In genomic region chr19:10557603-10558197, GRCh38 we compare ENCODE assay signal across 20 cellular contexts. TPM values are rescaled to one million over a fixed set of nuclear protein-coding genes. Genes with fewer than 3 reads are reported as not detected.
"Had no signal": no experiment of that assay in that cellular context is flagged by ENCODE, and none has a peak within 500 bp of the region (broad histone marks: within the 10 kb centered on the region; RNA-seq: fewer than 3 reads in every experiment).

No MANE protein-coding gene starts in this region.

- H3K4me1 ChIP-seq: breast epithelium, left lung, pancreas, upper lobe of right lung had no signal

- ATAC-seq: left lung, pancreas, upper lobe of right lung had no signal

- FAIRE-seq: endothelial cell of umbilical vein, frontal cortex, pancreas had no signal

- DNase-seq: activated CD4-positive, alpha-beta T cell treated with anti-CD3 and anti-CD28 coated beads for 1 hour; activated CD4-positive, alpha-beta T cell treated with anti-CD3 and anti-CD28 coated beads, Interleukin-2, amount 50 U/mL, for 48 hours; activated CD8-positive, alpha-beta memory T cell treated with anti-CD3 and anti-CD28 coated beads, Interleukin-2, amount 50 U/mL, for 48 hours; anterior cingulate cortex; dorsolateral prefrontal cortex; islet precursor cell; pancreas; stimulated activated CD4-positive, alpha-beta T cell treated with anti-CD3 and anti-CD28 coated beads, Interleukin-15, amount 100 ng/mL, for 24 hours; stimulated activated CD4-positive, alpha-beta T cell treated with anti-CD3 and anti-CD28 coated beads, Interleukin-4, amount 100 ng/mL, for 24 hours; upper lobe of right lung had no signal

- H3K27me3 ChIP-seq: breast epithelium, dorsolateral prefrontal cortex, left lung, pancreas, upper lobe of right lung had no signal

- H3K4me3 ChIP-seq: breast epithelium, dorsolateral prefrontal cortex, left lung, pancreas, upper lobe of right lung had no signal

- H3K27ac Mint-ChIP-seq: activated naive CD4-positive, alpha-beta T cell treated with anti-CD3 and anti-CD28 coated beads, Interleukin-2, amount 50 U/mL, for 24 hours had no signal

- H3K9me3 Mint-ChIP-seq: activated naive CD4-positive, alpha-beta T cell treated with anti-CD3 and anti-CD28 coated beads, Interleukin-2, amount 50 U/mL, for 24 hours; stimulated activated naive CD8-positive, alpha-beta T cell treated with anti-CD3 and anti-CD28 coated beads, Interleukin-15, Interleukin-2, amounts not matched to agents 100 ng/mL and 50 ng/mL, for 24 hours had no signal

- H3K9me3 ChIP-seq: breast epithelium, left lung, pancreas, upper lobe of right lung had no signal

- H3K27me3 Mint-ChIP-seq: activated naive CD4-positive, alpha-beta T cell treated with anti-CD3 and anti-CD28 coated beads, Interleukin-2, amount 50 U/mL, for 24 hours; stimulated activated naive CD8-positive, alpha-beta T cell treated with anti-CD3 and anti-CD28 coated beads, Interleukin-15, Interleukin-2, amounts not matched to agents 100 ng/mL and 50 ng/mL, for 24 hours had no signal

- H3K4me3 Mint-ChIP-seq: activated naive CD4-positive, alpha-beta T cell treated with anti-CD3 and anti-CD28 coated beads, Interleukin-2, amount 50 U/mL, for 24 hours; stimulated activated naive CD8-positive, alpha-beta T cell treated with anti-CD3 and anti-CD28 coated beads, Interleukin-15, Interleukin-2, amounts not matched to agents 100 ng/mL and 50 ng/mL, for 24 hours had no signal

- H3K27ac ChIP-seq: breast epithelium, dorsolateral prefrontal cortex, left lung, pancreas, upper lobe of right lung had no signal

RNA-seq across cellular contexts. Expression of gene AP1M2, which starts 29.4 kb away (rescaled TPM):
- total RNA-seq: endothelial cell of umbilical vein, temporal lobe had no signal

RNA-seq across cellular contexts. Expression of gene S1PR5, which starts 40.5 kb away (rescaled TPM):
- total RNA-seq: endothelial cell of umbilical vein, fibroblast of lung, renal cortical epithelial cell had no signal
- polyA plus RNA-seq: endothelial cell of umbilical vein, neural cell had no signal
